ENCODE assay signal across 16 cellular contexts in genomic region chr3:169171739-169172138, GRCh38.
"Had no signal": no experiment of that assay in that cellular context is flagged by ENCODE, and none has a peak within 500 bp of the region (broad histone marks: within the 10 kb centered on the region; RNA-seq: fewer than 3 reads in every experiment).

No MANE protein-coding gene starts in this region.

- H3K27ac ChIP-seq: adrenal gland, dorsolateral prefrontal cortex, neural progenitor cell, pancreas had no signal

- H3K4me1 Mint-ChIP-seq: central memory CD8-positive, alpha-beta T cell; neural progenitor cell; stimulated activated memory B cell treated with anti-CD40 and anti-IgM and Interleukin-4, amounts not matched to agents 10 μg/mL and 1 μg/mL and 100 μg/mL, for 72 hours had no signal

- ATAC-seq: pancreas; stimulated activated memory B cell treated with anti-CD40 and anti-IgM and Interleukin-4, amounts not matched to agents 10 μg/mL and 1 μg/mL and 100 μg/mL, for 72 hours had no signal

- H3K27me3 Mint-ChIP-seq: central memory CD8-positive, alpha-beta T cell; stimulated activated memory B cell treated with anti-CD40 and anti-IgM and Interleukin-4, amounts not matched to agents 10 μg/mL and 1 μg/mL and 100 μg/mL, for 72 hours had no signal

- H3K9me3 ChIP-seq: adrenal gland, esophagus squamous epithelium, pancreas, SK-N-SH had no signal

- H3K4me3 ChIP-seq: adrenal gland, dorsolateral prefrontal cortex, esophagus squamous epithelium, neural progenitor cell, pancreas had no signal

- H3K27ac Mint-ChIP-seq: activated T-helper 2 cell treated with anti-CD3 and anti-CD28 coated beads, Interferon-gamma antibody, Interleukin-2, Interleukin-4, amounts not matched to agents 10 μg/mL and 5 μg/mL and 100 μg/mL, durations not matched to agents 14 hours and 24 hours and 36 hours; neural progenitor cell; stimulated activated memory B cell treated with anti-CD40 and anti-IgM and Interleukin-4, amounts not matched to agents 10 μg/mL and 1 μg/mL and 100 μg/mL, for 72 hours had no signal

- H3K9me3 Mint-ChIP-seq: activated T-helper 2 cell treated with anti-CD3 and anti-CD28 coated beads, Interferon-gamma antibody, Interleukin-2, Interleukin-4, amounts not matched to agents 10 μg/mL and 5 μg/mL and 100 μg/mL, durations not matched to agents 14 hours and 24 hours and 36 hours; neural progenitor cell; stimulated activated memory B cell treated with anti-CD40 and anti-IgM and Interleukin-4, amounts not matched to agents 10 μg/mL and 1 μg/mL and 100 μg/mL, for 72 hours had no signal

- H3K27me3 ChIP-seq: adrenal gland, esophagus squamous epithelium, neural progenitor cell, pancreas had no signal

- H3K4me1 ChIP-seq: adrenal gland had no signal

- DNase-seq: activated CD4-positive, alpha-beta T cell treated with anti-CD3 and anti-CD28 coated beads for 4 hours; activated CD8-positive, alpha-beta memory T cell treated with anti-CD3 and anti-CD28 coated beads for 24 hours; activated naive CD4-positive, alpha-beta T cell treated with anti-CD3 and anti-CD28 coated beads, Interleukin-2, amount 50 U/mL, for 16 hours; adrenal gland; dorsolateral prefrontal cortex; esophagus squamous epithelium; kidney; pancreas; SK-N-SH; small intestine; T-helper 1 cell; trophoblast cell had no signal

- H2AFZ ChIP-seq: neural progenitor cell had no signal

- H3K4me3 Mint-ChIP-seq: central memory CD8-positive, alpha-beta T cell; neural progenitor cell; stimulated activated memory B cell treated with anti-CD40 and anti-IgM and Interleukin-4, amounts not matched to agents 10 μg/mL and 1 μg/mL and 100 μg/mL, for 72 hours had no signal

- H3K36me3 ChIP-seq: adrenal gland, esophagus squamous epithelium, neural progenitor cell, pancreas had no signal

- H3K4me2 ChIP-seq: SK-N-SH had no signal

- H3K36me3 Mint-ChIP-seq: neural progenitor cell; stimulated activated memory B cell treated with anti-CD40 and anti-IgM and Interleukin-4, amounts not matched to agents 10 μg/mL and 1 μg/mL and 100 μg/mL, for 72 hours had no signal

- H3K9ac ChIP-seq: neural progenitor cell, SK-N-SH had no signal
